Comparison of ENCODE assay signal across 9 cellular contexts in the genomic region with DNA sequence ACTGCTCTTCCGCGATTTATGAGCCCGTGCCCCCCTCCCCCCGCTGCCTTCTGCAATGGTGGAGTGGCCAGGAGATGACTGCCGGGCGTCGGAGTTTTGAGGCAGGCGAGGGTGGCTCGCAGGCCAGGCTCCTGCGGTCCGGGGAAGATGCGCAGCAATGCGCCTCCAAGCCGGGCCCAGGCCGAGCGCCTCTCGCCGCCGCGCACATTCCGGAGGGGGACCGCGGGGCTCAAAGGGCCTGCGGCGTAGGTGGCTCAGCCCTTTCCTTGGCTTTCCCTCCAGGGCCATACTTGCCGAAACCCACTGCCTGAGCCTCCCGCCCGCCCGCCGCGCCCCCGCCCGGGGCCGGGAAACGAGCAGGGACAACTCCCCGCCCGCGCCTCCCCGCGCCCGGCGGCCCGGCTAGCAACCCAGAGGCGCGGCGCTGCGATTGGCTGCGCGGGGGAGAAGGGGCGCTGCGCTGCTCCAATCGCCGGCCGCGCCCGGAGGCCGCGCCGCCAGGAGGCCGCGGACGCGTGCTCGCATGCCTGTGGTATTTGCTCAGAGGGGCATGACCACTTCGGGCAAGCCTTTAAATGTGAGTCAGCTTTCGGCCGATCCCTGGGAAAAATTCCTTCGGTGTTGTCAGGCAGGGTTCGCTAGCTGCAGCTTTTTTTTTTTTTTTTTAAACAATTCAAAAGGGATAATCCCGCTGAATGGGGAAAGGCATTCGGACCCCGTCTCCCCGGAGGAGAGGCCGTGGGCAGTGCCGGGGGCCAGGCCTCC.
DNase-seq lines count a peak whose midpoint lies in the region; ATAC-seq, FAIRE-seq and TF ChIP-seq lines count a peak whose summit lies in the region.
"Had no signal": no experiment of that assay in that cellular context is flagged by ENCODE, and none has a peak within 500 bp of the region (broad histone marks: within the 10 kb centered on the region; RNA-seq: fewer than 3 reads in every experiment).

No MANE protein-coding gene starts in this region.

- no peaks in the 10 kb centered on the region for H3K36me3 ChIP-seq in GM12878 (ENCODE audit: control insufficient read depth in 2 of 2, insufficient read depth in 2 of 2, low read length in 1 of 2)

- BruUV-seq in GM12878 (replicated peaks; lab: Mats Ljungman, UMichigan) = no TSS peak

- no peak for TF ChIP-seq RAD21 in GM12878 (IDR thresholded peaks at IDR 0.05; ENCODE audit: insufficient read depth, low read depth, low read length)

- RAD21 ChIA-PET in GM12878 (lab: Charles Lee; ENCODE audit: unreplicated experiment) = no interaction called here

- WGBS in GM12878 (ENCODE audit: insufficient coverage, insufficient replicate concordance, low lambda C conversion rate, missing lambda C conversion rate) = 19% methylated on average over 52 of the region's 75 CpGs

- intact Hi-C loops in GM12878 (cut with micrococcal nuclease; ENCODE audit: unreplicated experiment) = no loop called here

- TF ChIP-seq POLR2A in GM12878 (IDR thresholded peaks at IDR 0.05; ENCODE audit: low read depth, low read length) = no peak

- H2AFZ ChIP-seq in GM12878 (ENCODE audit: control insufficient read depth, low read depth, low read length) = no peak overlapping the region

- no peak overlapping the region for H3K4me3 ChIP-seq in GM12878

- SMC1A ChIA-PET in GM12878 (lab: Charles Lee; ENCODE audit: uncharacterized antibody, unreplicated experiment) = no interaction called here

- no peak overlapping the region for H3K27ac ChIP-seq in GM12878 (ENCODE audit: control insufficient read depth, insufficient read depth)

- H3K4me1 ChIP-seq in GM12878 (ENCODE audit: control insufficient read depth, insufficient read depth, low read length) = no peaks in the 10 kb centered on the region

- H3K79me2 ChIP-seq in GM12878 (ENCODE audit: control insufficient read depth, insufficient read depth, low read length) = no peaks in the 10 kb centered on the region

- FAIRE-seq in GM12878 (lab: Jason Lieb, UNC) = no peak
- FAIRE-seq in urothelium cell line (lab: Jason Lieb, UNC) = peak; percentile 96
- FAIRE-seq: A204.1 had no signal

- TF ChIP-seq CTCF in GM12878 (IDR thresholded peaks at IDR 0.05 in 2 of 3, conservative IDR thresholded peaks at IDR 0.05 in 1 of 3; ENCODE audit: control insufficient read depth in 2 of 3, extremely low read depth in 1 of 3, insufficient read depth in 1 of 3, low read depth in 3 of 3, low read length in 3 of 3) = no peak

- in situ Hi-C loops in GM12878 (cut with MboI) = no loop called here

- ATAC-seq in HG03521 (IDR thresholded peaks at IDR 0.05; ENCODE audit: unreplicated experiment) = peak; percentile 85
- peak; percentile 91 for ATAC-seq in GM12878

- CTCF ChIA-PET in GM12878 (lab: Yijun Ruan, JAX) = interaction anchor here (1.2 kb wide), 1 partner anchor 32 kb away, joined by 3 read pairs; no protein-coding TSS in a partner anchor

- H4K20me1 ChIP-seq in GM12878 (ENCODE audit: control insufficient read depth, insufficient read depth) = no peaks in the 10 kb centered on the region

- H3K9ac ChIP-seq in GM12878 (ENCODE audit: control insufficient read depth, insufficient read depth, low read length) = no peak overlapping the region

- peaks cover 1 to 9% of the 10 kb centered on the region in 2 experiments for H3K27me3 ChIP-seq in GM12878 (replicated peaks in 1 of 2; ENCODE audit: control insufficient read depth in 2 of 2, insufficient read depth in 2 of 2, low read length in 1 of 2)

- no peaks in the 10 kb centered on the region for H3K9me3 ChIP-seq in GM12878 (replicated peaks; ENCODE audit: control insufficient read depth, insufficient read depth, low read length)

- DNase-seq in NCI-H1092 treated with DMSO at 0.1 percent for 48 hours (lab: John Stamatoyannopoulos, UW) (peak; percentile 6), NCI-H1092 (lab: John Stamatoyannopoulos, UW) (no peak), T1000 (lab: John Stamatoyannopoulos, UW) (peak; percentile 86), GM12878 (ENCODE audit: low read depth, low spot score) (no peak), hippocampal formation (lab: John Stamatoyannopoulos, UW) (peak; percentile 30 to 48), renal cortical epithelial cell (ENCODE audit: low read depth) (peak; percentile 97), urothelium cell line (ENCODE audit: low spot score) (peak; percentile 100)

- H3K4me2 ChIP-seq in GM12878 (ENCODE audit: control insufficient read depth, insufficient read depth) = peak overlapping the region; percentile 48; the same call in 1 of the 2 replicates

- POLR2A ChIA-PET in GM12878 (lab: Charles Lee) = no interaction called here

- TF ChIP-seq EP300 in GM12878 (IDR thresholded peaks at IDR 0.05; ENCODE audit: borderline replicate concordance in 1 of 2, control insufficient read depth in 1 of 2, low read depth in 2 of 2, low read length in 2 of 2) = no peak

TF ChIP-seq in GM12878, 131 proteins besides CTCF, POLR2A, EP300 and RAD21:
- TF ChIP-seq SUZ12 (IDR thresholded peaks at IDR 0.05; ENCODE audit: unreplicated experiment) (peak; percentile 41), BHLHE40 (IDR thresholded peaks at IDR 0.05; ENCODE audit: borderline replicate concordance in 1 of 2, low read depth in 2 of 2, low read length in 1 of 2) (peak; percentile 37 to 56; a peak in 2 of 4 replicates), BCL11A (IDR thresholded peaks at IDR 0.05; ENCODE audit: low read depth, low read length) (no peak), RFX5 (IDR thresholded peaks at IDR 0.05; ENCODE audit: low read depth, low read length) (peak; percentile 91)

Comparison
In these comparisons a context has a peak if more than half of its experiments do, and no peak if none do; other contexts are left out.
1. DNase-seq: peak in NCI-H1092 treated with DMSO at 0.1 percent for 48 hours (single experiment), T1000 (single experiment), hippocampal formation (2 of 2), renal cortical epithelial cell (single experiment) and urothelium cell line (single experiment); none in NCI-H1092 (single experiment) and GM12878 (single experiment).